In genomic region chr21:38493549-38494253, GRCh38 we compare ENCODE assay signal across 19 cellular contexts. TPM values are rescaled to one million over a fixed set of nuclear protein-coding genes. Genes with fewer than 3 reads are reported as not detected.
DNase-seq lines count a peak whose midpoint lies in the region; ATAC-seq and TF ChIP-seq lines count a peak whose summit lies in the region.
"Had no signal": no experiment of that assay in that cellular context is flagged by ENCODE, and none has a peak within 500 bp of the region (broad histone marks: within the 10 kb centered on the region; RNA-seq: fewer than 3 reads in every experiment).

No MANE protein-coding gene starts in this region.

- DNase-seq in heart right ventricle (no peak), left ventricle myocardium superior (no peak), right lobe of liver (no peak), sciatic nerve (ENCODE audit: low spot score) (no peak), NCI-H1417 (lab: John Stamatoyannopoulos, UW) (no peak)
- DNase-seq in activated CD8-positive, alpha-beta memory T cell treated with anti-CD3 and anti-CD28 coated beads, Interleukin-2, amount 50 U/mL, for 4 hours: no peak
- no peak for DNase-seq in effector memory CD4-positive, alpha-beta T cell
- DNase-seq: activated CD4-positive, alpha-beta T cell treated with anti-CD3 and anti-CD28 coated beads, Interleukin-2, amount 50 U/mL, for 48 hours; activated naive CD4-positive, alpha-beta T cell treated with anti-CD3 and anti-CD28 coated beads for 36 hours; activated T-cell treated with anti-CD3 and anti-CD28 coated beads, Interleukin-2, amount 50 U/mL, for 1 hour; CD4-positive, CD25-positive, alpha-beta regulatory T cell; HFFc6; NCI-H1105; NCI-H524 treated with DMSO at 0.1 percent for 48 hours; Right ventricle myocardium superior; T-helper 1 cell had no signal

- ATAC-seq in heart right ventricle: peak in 1 of 8 donors; percentile 23
- ATAC-seq in left ventricle myocardium superior: no peak
- ATAC-seq in right lobe of liver: peak in 1 of 4 donors; percentile 22
- ATAC-seq in sciatic nerve: peak; percentile 34
- no peak for ATAC-seq in GM18861 (IDR thresholded peaks at IDR 0.05; ENCODE audit: unreplicated experiment)

- TF ChIP-seq POLR2A in right lobe of liver (IDR thresholded peaks at IDR 0.05): no peak

- H3K4me3 ChIP-seq in heart right ventricle: peak overlapping the region in 7 of 10 donors; percentile 8 to 64 (median 56)
- H3K4me3 ChIP-seq in right lobe of liver: no peak overlapping the region
- no peak overlapping the region for H3K4me3 ChIP-seq in effector memory CD4-positive, alpha-beta T cell (ENCODE audit: insufficient read depth, low read depth, low read length, poor library complexity, severe bottlenecking)

- H3K36me3 ChIP-seq in heart right ventricle (no peaks in the 10 kb centered on the region), right lobe of liver (no peaks in the 10 kb centered on the region)
- no peaks in the 10 kb centered on the region for H3K36me3 ChIP-seq in effector memory CD4-positive, alpha-beta T cell (ENCODE audit: control insufficient read depth, insufficient read depth, low read length)

- H3K4me1 ChIP-seq in heart right ventricle (peaks cover 0 to 62% (median 37%) of the 10 kb centered on the region in 9 donors), right lobe of liver (no peaks in the 10 kb centered on the region)
- H3K4me1 ChIP-seq in effector memory CD4-positive, alpha-beta T cell (ENCODE audit: control insufficient read depth, insufficient read depth, low read length, poor library complexity, severe bottlenecking): no peaks in the 10 kb centered on the region

- 69 to 81% methylated on average over 18 of the region's 18 CpGs for WGBS in heart right ventricle, 2 donors
- 71% methylated on average over 12 of the region's 18 CpGs for WGBS in right lobe of liver (ENCODE audit: insufficient coverage, low coverage, low lambda C conversion rate, missing lambda C conversion rate)

- peak overlapping the region in 6 of 10 donors; percentile 32 to 95 (median 78) for H3K27ac ChIP-seq in heart right ventricle
- peak overlapping the region in 2 of 3 donors; percentile 4 to 34 for H3K27ac ChIP-seq in right lobe of liver
- H3K27ac ChIP-seq in effector memory CD4-positive, alpha-beta T cell (ENCODE audit: insufficient read depth, low read length, poor library complexity, severe bottlenecking): no peak overlapping the region
- H3K27ac ChIP-seq: epithelial cell of prostate had no signal

- intact Hi-C loops in heart right ventricle (cut with DNase I) (loop anchor here in 2 of 10 donors (10.0 kb wide), 1 partner anchor 89 kb away; no protein-coding TSS in a partner anchor), left ventricle myocardium superior (cut with micrococcal nuclease) (loop anchor here (10.0 kb wide), 1 partner anchor 109 kb away; no protein-coding TSS in a partner anchor), right lobe of liver (cut with DNase I) (no loop called here), sciatic nerve (cut with DNase I) (no loop called here)

- H3K27me3 ChIP-seq in heart right ventricle (no peaks in the 10 kb centered on the region), right lobe of liver (no peaks in the 10 kb centered on the region)
- H3K27me3 ChIP-seq in effector memory CD4-positive, alpha-beta T cell (replicated peaks; ENCODE audit: control insufficient read depth, insufficient read depth, low read length, poor library complexity, severe bottlenecking): no peaks in the 10 kb centered on the region

- H3K9me3 ChIP-seq in heart right ventricle (no peaks in the 10 kb centered on the region), right lobe of liver (no peaks in the 10 kb centered on the region)
- no peaks in the 10 kb centered on the region for H3K9me3 ChIP-seq in effector memory CD4-positive, alpha-beta T cell (ENCODE audit: control insufficient read depth, low read length)

- TF ChIP-seq CTCF in heart right ventricle (IDR thresholded peaks at IDR 0.05) (no peak), right lobe of liver (IDR thresholded peaks at IDR 0.05) (no peak)

RNA-seq across cellular contexts. Expression of gene ERG, which starts 4.6 kb away (rescaled TPM):
- total RNA-seq in heart right ventricle (10 to 100 TPM; 10.7 to 30.5 (median 16.5) TPM), left ventricle myocardium superior (19.3 TPM), right lobe of liver (1 to 10 TPM; 3.1 to 6.4 (median 5.2) TPM), sciatic nerve (41.6 TPM)
- polyA plus RNA-seq in heart right ventricle: 10 to 100 TPM in 1 of 2 donors, 1 to 10 TPM in 1; 9.5 to 10.2 TPM
- total RNA-seq: activated naive CD4-positive, alpha-beta T cell treated with anti-CD3 and anti-CD28 coated beads for 36 hours; HFFc6 had no signal
- polyA plus RNA-seq: CD4-positive, CD25-positive, alpha-beta regulatory T cell; neural cell had no signal

Comparison
In these comparisons a context has a peak if more than half of its experiments do, and no peak if none do; other contexts are left out.
1. H3K4me3 ChIP-seq: peak in heart right ventricle (7 of 10); none in right lobe of liver (0 of 3) and effector memory CD4-positive, alpha-beta T cell (single experiment).